ENCODE assay signal across 2 cellular contexts in genomic region chr17:63932721-63933120, GRCh38.
TF ChIP-seq lines count a peak whose summit lies in the region.

No MANE protein-coding gene starts in this region.

TF ChIP-seq in SK-N-SH, 30 proteins besides CTCF, POLR2A, EP300 and RAD21 (continued from another document):
- no peak for TF ChIP-seq PBX3 (IDR thresholded peaks at IDR 0.05)
- TF ChIP-seq TEAD4 (IDR thresholded peaks at IDR 0.05; ENCODE audit: borderline replicate concordance, insufficient read depth): no peak
- no peak for TF ChIP-seq SMC3 (IDR thresholded peaks at IDR 0.05; ENCODE audit: low read depth, low read length)
- no peak for TF ChIP-seq FOSL2 (IDR thresholded peaks at IDR 0.05; ENCODE audit: borderline replicate concordance, low read depth)
- TF ChIP-seq NFIC (IDR thresholded peaks at IDR 0.05; ENCODE audit: borderline replicate concordance): no peak
- TF ChIP-seq USF2 (IDR thresholded peaks at IDR 0.05; ENCODE audit: borderline replicate concordance, low read depth, low read length): no peak
- no peak for TF ChIP-seq RXRA (IDR thresholded peaks at IDR 0.05; ENCODE audit: borderline replicate concordance, low read depth)
- TF ChIP-seq NRF1 (IDR thresholded peaks at IDR 0.05; ENCODE audit: low read depth, low read length): no peak
- TF ChIP-seq EZH2phosphoT487 (IDR thresholded peaks at IDR 0.05; ENCODE audit: borderline replicate concordance, low read depth): no peak
- no peak for TF ChIP-seq FOXJ3 (CRISPR knock-in tag; IDR thresholded peaks at IDR 0.05)
TF ChIP-seq in SK-N-SH: peak in this region for 0.

TF ChIP-seq in SK-N-SH treated with all-trans-retinoic acid at 6 μM for 48 hours, 23 proteins besides CTCF, POLR2A, EP300 and RAD21 (continued from another document):
- TF ChIP-seq TOX (CRISPR knock-in tag; IDR thresholded peaks at IDR 0.05; ENCODE audit: borderline replicate concordance): no peak
